9 cellular contexts compared by ENCODE assay signal in genomic region chr2:37892436-37893114, GRCh38. TPM values are rescaled to one million over a fixed set of nuclear protein-coding genes. Genes with fewer than 3 reads are reported as not detected.
DNase-seq lines count a peak whose midpoint lies in the region; ATAC-seq lines count a peak whose summit lies in the region.
"Had no signal": no experiment of that assay in that cellular context is flagged by ENCODE, and none has a peak within 500 bp of the region (broad histone marks: within the 10 kb centered on the region; RNA-seq: fewer than 3 reads in every experiment).

No MANE protein-coding gene starts in this region.

- H3K9me3 ChIP-seq in trophoblast cell (ENCODE audit: insufficient read depth, low read depth, low read length), result no peaks in the 10 kb centered on the region

- H3K36me3 ChIP-seq in trophoblast cell (ENCODE audit: control insufficient read depth in 1 of 2, insufficient read depth in 2 of 2, low read length in 2 of 2), result no peaks in the 10 kb centered on the region

- H3K18ac ChIP-seq in trophoblast cell (ENCODE audit: low read length), result no peak overlapping the region

- H4K8ac ChIP-seq in trophoblast cell (ENCODE audit: low read depth, low read length), result no peak overlapping the region

- no peak overlapping the region for H2BK12ac ChIP-seq in trophoblast cell (ENCODE audit: low read length)

- H3K4me3 Mint-ChIP-seq in naive B cell, result peak overlapping the region; percentile 57 to 82 (median 76)

- no peaks in the 10 kb centered on the region for H3K79me1 ChIP-seq in trophoblast cell (ENCODE audit: low read length)

- no CpG with 5 or more reads among the region's 7 CpGs for WGBS in trophoblast cell (ENCODE audit: extremely low coverage, insufficient coverage, insufficient read length)

- H3K4me3 ChIP-seq in trophoblast cell (ENCODE audit: low read depth, low read length), result no peak overlapping the region

- H3K27ac Mint-ChIP-seq in naive B cell, result peak overlapping the region in 5 of 6 donors; percentile 19 to 90 (median 34)

- H4K91ac ChIP-seq in trophoblast cell (ENCODE audit: low read depth, low read length), result no peak overlapping the region

- no peaks in the 10 kb centered on the region for H3K4me1 ChIP-seq in trophoblast cell (ENCODE audit: control insufficient read depth in 1 of 2, insufficient read depth in 2 of 2, low read length in 2 of 2)

- no peak overlapping the region for H2AFZ ChIP-seq in trophoblast cell (ENCODE audit: insufficient read depth, low read length, poor library complexity)

- no peak overlapping the region for H3K4ac ChIP-seq in trophoblast cell (ENCODE audit: low read depth, low read length)

- no peak overlapping the region for H2BK120ac ChIP-seq in trophoblast cell (ENCODE audit: insufficient read depth, low read length, poor library complexity)

- no peak overlapping the region for H3K4me2 ChIP-seq in trophoblast cell (ENCODE audit: low read length)

- ATAC-seq in GM18868 (IDR thresholded peaks at IDR 0.05; ENCODE audit: unreplicated experiment) (peak; percentile 77), HG02798 (IDR thresholded peaks at IDR 0.05; ENCODE audit: poor library complexity, unreplicated experiment) (peak; percentile 76), naive B cell (ENCODE audit: low read depth in 2 of 2) (peak; percentile 88 to 92)

- no peaks in the 10 kb centered on the region for H3K27me3 ChIP-seq in trophoblast cell (ENCODE audit: insufficient read depth, low read length)

- H3K14ac ChIP-seq in trophoblast cell (ENCODE audit: low read length), result no peak overlapping the region

- no peak overlapping the region for H2AK5ac ChIP-seq in trophoblast cell (ENCODE audit: low read length)

- no peak overlapping the region for H4K12ac ChIP-seq in trophoblast cell (ENCODE audit: low read depth, low read length)

- no peaks in the 10 kb centered on the region for H3K27me3 Mint-ChIP-seq in naive B cell

- no peak overlapping the region for H2BK5ac ChIP-seq in trophoblast cell (ENCODE audit: low read depth, low read length, poor library complexity)

- peak; percentile 82 for DNase-seq in NOMO-1 treated with dmso at 0.1 percent for 144 hours (lab: John Stamatoyannopoulos, UW; ENCODE audit: unreplicated experiment)
- peak; percentile 57 for DNase-seq in naive B cell
- DNase-seq in trophoblast cell, result no peak
- DNase-seq in foreskin melanocyte, result no peak
- DNase-seq in NCI-H1092 (lab: John Stamatoyannopoulos, UW), result no peak
- DNase-seq in NCI-H510A (lab: John Stamatoyannopoulos, UW), result no peak
- DNase-seq: NCI-H1436 treated with DMSO at 0.1 percent for 48 hours had no signal

- no peaks in the 10 kb centered on the region for H3K9me3 Mint-ChIP-seq in naive B cell

- no peaks in the 10 kb centered on the region for H3K36me3 Mint-ChIP-seq in naive B cell

- no peak overlapping the region for H3K9ac ChIP-seq in trophoblast cell (ENCODE audit: low read length)

- H3K79me2 ChIP-seq in trophoblast cell (ENCODE audit: control insufficient read depth, insufficient read depth, low read length, poor library complexity), result no peaks in the 10 kb centered on the region

- no peak overlapping the region for H3K23ac ChIP-seq in trophoblast cell (ENCODE audit: low read length)

- H3K27ac ChIP-seq in trophoblast cell (ENCODE audit: low read depth, low read length), result no peak overlapping the region

- peaks cover 32 to 46% (median 38%) of the 10 kb centered on the region in 3 donors for H3K4me1 Mint-ChIP-seq in naive B cell

RNA-seq across cellular contexts. Expression of gene RMDN2, which starts 32.5 kb away (rescaled TPM):
- 10 to 100 TPM; 13.0 to 24.3 (median 17.1) TPM for polyA plus RNA-seq in naive B cell (ENCODE audit: low read depth in 6 of 6)
- 1.0 and 1.1 TPM in 2 replicates for polyA plus RNA-seq in trophoblast cell (2013)

Comparison
In these comparisons a context has a peak if more than half of its experiments do, and no peak if none do; other contexts are left out.
1. DNase-seq: peak in NOMO-1 treated with dmso at 0.1 percent for 144 hours (single experiment) and naive B cell (single experiment); none in trophoblast cell (0 of 2), foreskin melanocyte (single experiment), NCI-H1092 (single experiment) and NCI-H510A (single experiment).
2. Peak in every context shown above with its lines, with median percentiles within 50 percentile points of each other: ATAC-seq.